In the genomic region with DNA sequence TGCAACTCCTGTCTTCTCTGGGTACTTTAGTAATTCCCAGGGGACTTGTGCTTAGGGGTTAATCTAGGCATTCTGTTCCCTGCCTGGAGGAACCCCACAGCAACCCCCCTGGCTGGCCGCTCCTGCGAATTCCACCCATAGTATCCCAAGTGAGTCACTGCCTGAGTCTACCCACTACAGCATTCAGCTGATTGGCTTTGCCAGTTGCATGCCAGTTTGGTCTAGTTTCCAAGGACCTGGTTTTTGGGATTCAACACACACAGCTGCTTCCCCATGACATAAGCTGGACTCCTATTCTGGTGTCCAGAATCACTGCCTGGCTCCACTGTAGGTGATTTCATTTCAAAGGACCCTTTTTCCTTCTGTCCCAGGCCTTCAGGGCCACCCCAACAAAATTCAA, we compare ENCODE assay signal across 8 cellular contexts. TPM values are rescaled to one million over a fixed set of nuclear protein-coding genes. Genes with fewer than 3 reads are reported as not detected.
A peak's percentile ranks its signal among the peaks of the same experiment; 100 is the strongest.
DNase-seq lines count a peak whose midpoint lies in the region; ATAC-seq, FAIRE-seq and TF ChIP-seq lines count a peak whose summit lies in the region.

No MANE protein-coding gene starts in this region.

- TF ChIP-seq EP300 in ovary (IDR thresholded peaks at IDR 0.05) = no peak

- H3K9me3 Mint-ChIP-seq in CD4-positive, alpha-beta T cell = no peaks in the 10 kb centered on the region

- H3K36me3 Mint-ChIP-seq in CD4-positive, alpha-beta T cell (ENCODE audit: low read depth) = peaks cover 54% of the 10 kb centered on the region

- POLR2A ChIA-PET in CD4-positive, alpha-beta T cell (lab: Charles Lee) = interaction anchor here (1.9 kb wide), 1 partner anchor 21 kb away, joined by 6 read pairs; no protein-coding TSS in a partner anchor

- H3K4me3 Mint-ChIP-seq in CD4-positive, alpha-beta T cell = no peak overlapping the region

- TF ChIP-seq POLR2A in ovary (IDR thresholded peaks at IDR 0.05) = no peak

- peaks cover 16% of the 10 kb centered on the region for H3K4me1 Mint-ChIP-seq in CD4-positive, alpha-beta T cell (ENCODE audit: low read depth)

- FAIRE-seq in D721Med (lab: Jason Lieb, UNC) = no peak

- H3K4me1 ChIP-seq in RWPE2 (ENCODE audit: insufficient read depth, poor library complexity, severe bottlenecking) (peaks cover 19% of the 10 kb centered on the region), ovary (ENCODE audit: insufficient read depth) (peaks cover 5% of the 10 kb centered on the region)

- H3K36me3 ChIP-seq in RWPE2 (ENCODE audit: low read depth) (peaks cover 61% of the 10 kb centered on the region), ovary (no peaks in the 10 kb centered on the region), WERI-Rb-1 (peaks cover 55% of the 10 kb centered on the region)

- intact Hi-C loops in CD4-positive, alpha-beta T cell (cut with DNase I, micrococcal nuclease) = no loop called here
- intact Hi-C loops in ovary (cut with DNase I) = no loop called here

- TF ChIP-seq CTCF in CD4-positive, alpha-beta T cell (IDR thresholded peaks at IDR 0.05) = no peak
- no peak for TF ChIP-seq CTCF in RWPE2 (IDR thresholded peaks at IDR 0.05; ENCODE audit: poor library complexity, severe bottlenecking)
- TF ChIP-seq CTCF in fibroblast of mammary gland (conservative IDR thresholded peaks at IDR 0.05; ENCODE audit: control insufficient read depth, insufficient read depth, low read depth, low read length) = no peak
- no peak for TF ChIP-seq CTCF in ovary (IDR thresholded peaks at IDR 0.05)
- TF ChIP-seq CTCF in WERI-Rb-1 (IDR thresholded peaks at IDR 0.05; ENCODE audit: low read depth, low read length) = no peak
- no peak for TF ChIP-seq CTCF in D721Med (IDR thresholded peaks at IDR 0.05; ENCODE audit: insufficient read depth, missing control alignments)

- DNase-seq in CD4-positive, alpha-beta T cell = peak in 1 of 10 experiments; percentile 19
- DNase-seq in RWPE2 (ENCODE audit: low spot score) = peak; percentile 98
- DNase-seq in fibroblast of mammary gland (ENCODE audit: low read depth) = peak; percentile 86
- DNase-seq in ovary = peak in 3 of 5 donors; percentile 24 to 46 (median 38)
- DNase-seq in WERI-Rb-1 = no peak
- DNase-seq in HUDEP-2 (lab: John Stamatoyannopoulos, UW; ENCODE audit: unreplicated experiment in 76 of 76) = no peak
- DNase-seq in OCI-M1 (lab: John Stamatoyannopoulos, UW) = no peak
- DNase-seq in D721Med (ENCODE audit: insufficient read length, low spot score) = no peak

- no peaks in the 10 kb centered on the region for H3K9me3 ChIP-seq in CD4-positive, alpha-beta T cell (ENCODE audit: control insufficient read depth, low read length)
- H3K9me3 ChIP-seq in RWPE2 (ENCODE audit: severe bottlenecking) (no peaks in the 10 kb centered on the region), ovary (no peaks in the 10 kb centered on the region), WERI-Rb-1 (ENCODE audit: severe bottlenecking) (no peaks in the 10 kb centered on the region)

- ATAC-seq in CD4-positive, alpha-beta T cell (ENCODE audit: poor library complexity) = no peak
- peak; percentile 93 for ATAC-seq in RWPE2 (ENCODE audit: low read depth)

- H3K27ac ChIP-seq in CD4-positive, alpha-beta T cell (ENCODE audit: low read depth, low read length) = no peak overlapping the region
- peak overlapping the region; percentile 81 for H3K27ac ChIP-seq in RWPE2 (ENCODE audit: poor library complexity, severe bottlenecking)
- no peak overlapping the region for H3K27ac ChIP-seq in ovary
- H3K27ac ChIP-seq in WERI-Rb-1 = no peak overlapping the region

- no peaks in the 10 kb centered on the region for H3K27me3 ChIP-seq in CD4-positive, alpha-beta T cell (ENCODE audit: control insufficient read depth, insufficient read depth, low read length)
- H3K27me3 ChIP-seq in RWPE2 (ENCODE audit: insufficient read depth, poor library complexity, severe bottlenecking) (no peaks in the 10 kb centered on the region), ovary (no peaks in the 10 kb centered on the region), WERI-Rb-1 (ENCODE audit: insufficient read depth, low read depth, severe bottlenecking) (no peaks in the 10 kb centered on the region)

- peak overlapping the region; percentile 69 for H3K27ac Mint-ChIP-seq in CD4-positive, alpha-beta T cell

- CTCF ChIA-PET in CD4-positive, alpha-beta T cell (lab: Charles Lee) = interaction anchor here (1.9 kb wide), 1 partner anchor 43 kb away, joined by 8 read pairs; no protein-coding TSS in a partner anchor

- H3K27me3 Mint-ChIP-seq in CD4-positive, alpha-beta T cell = no peaks in the 10 kb centered on the region

- no peak overlapping the region for H3K4me3 ChIP-seq in RWPE2 (ENCODE audit: severe bottlenecking)
- no peak overlapping the region for H3K4me3 ChIP-seq in fibroblast of mammary gland (ENCODE audit: control insufficient read depth, low read depth, low read length)
- H3K4me3 ChIP-seq in ovary = no peak overlapping the region
- H3K4me3 ChIP-seq in WERI-Rb-1 (ENCODE audit: low read depth, low read length) = no peak overlapping the region

- 44 to 79% (median 47%) methylated on average over 2 of the region's 2 CpGs for WGBS in ovary, 3 donors

RNA-seq across cellular contexts. Expression of gene PLCG1, which starts 40.3 kb away (rescaled TPM):
- 100 to 1,000 TPM; 387 to 404 TPM for total RNA-seq in CD4-positive, alpha-beta T cell
- total RNA-seq in ovary = 100 to 1,000 TPM in 5 of 7 donors, 10 to 100 TPM in 2; 63.0 to 158 (median 104) TPM
- polyA plus RNA-seq in ovary = 10 to 100 TPM; 56.1 to 77.2 TPM

Comparison
In these comparisons a context has a peak if more than half of its experiments do, and no peak if none do; other contexts are left out.
1. DNase-seq: peak in RWPE2 (single experiment), fibroblast of mammary gland (single experiment) and ovary (3 of 5); none in WERI-Rb-1 (single experiment), HUDEP-2 (0 of 76), OCI-M1 (single experiment) and D721Med (single experiment).